1 cellular context compared by ENCODE assay signal in genomic region chr11:107565955-107566501, GRCh38.
TF ChIP-seq lines count a peak whose summit lies in the region.
"Not testable (repeated sequence)": the region's sequence is repeated elsewhere in the genome, so short reads cannot be mapped to it uniquely, and the experiment has no call there.

No MANE protein-coding gene starts in this region.

TF ChIP-seq in K562, 482 proteins besides CTCF, POLR2A, EP300 and RAD21:
- TF ChIP-seq SMARCA4 (IDR thresholded peaks at IDR 0.05) (peak; percentile 99), MAFF (IDR thresholded peaks at IDR 0.05; ENCODE audit: low read length) (0 out of 2 replicates have a peak, but pooled peaks have one; percentile 7), DPF2 (IDR thresholded peaks at IDR 0.05) (peak; percentile 99), MBD2 (IDR thresholded peaks at IDR 0.05; ENCODE audit: borderline replicate concordance, low read depth) (peak; percentile 16; the same call in 1 of the 2 replicates), MTA3 (IDR thresholded peaks at IDR 0.05; ENCODE audit: borderline replicate concordance) (peak; percentile 23; the same call in 1 of the 2 replicates), PRDM10 (IDR thresholded peaks at IDR 0.05; ENCODE audit: partially characterized antibody) (peak; percentile 46), JUNB (CRISPR knock-in tag; conservative IDR thresholded peaks at IDR 0.05) (0 out of 2 replicates have a peak, but pooled peaks have one; percentile 39), FOXM1 (IDR thresholded peaks at IDR 0.05; ENCODE audit: low read depth) (peak; percentile 44; the same call in 1 of the 2 replicates), L3MBTL2 (IDR thresholded peaks at IDR 0.05) (peak; percentile 9; the same call in 1 of the 2 replicates), JUND (IDR thresholded peaks at IDR 0.05; ENCODE audit: borderline replicate concordance, low read depth, low read length) (peak; percentile 93), JUND (tag; IDR thresholded peaks at IDR 0.05; ENCODE audit: borderline replicate concordance, low read depth, low read length) (peak; percentile 93; the same call in 2 of the 3 replicates), KDM1A (IDR thresholded peaks at IDR 0.05) (peak; percentile 70 to 83), CBFA2T3 (IDR thresholded peaks at IDR 0.05) (peak; percentile 89), RCOR1 (IDR thresholded peaks at IDR 0.05; ENCODE audit: borderline replicate concordance in 1 of 2, low read depth in 2 of 2, low read length in 2 of 2) (peak in 1 of 2 experiments; percentile 46; a peak in 1 of 4 replicates), ZEB2 (IDR thresholded peaks at IDR 0.05) (0 out of 2 replicates have a peak, but pooled peaks have one; percentile 25), KLF16 (IDR thresholded peaks at IDR 0.05) (peak; percentile 16; the same call in 1 of the 2 replicates), TCF3 (CRISPR knock-in tag; IDR thresholded peaks at IDR 0.05) (peak; percentile 87), ZNF644 (tag; IDR thresholded peaks at IDR 0.05; ENCODE audit: low read depth) (peak; percentile 19; the same call in 1 of the 2 replicates), SOX6 (IDR thresholded peaks at IDR 0.05) (peak; percentile 81), POU5F1 (IDR thresholded peaks at IDR 0.05; ENCODE audit: borderline replicate concordance, low read depth, low read length, partially characterized antibody) (peak; percentile 1), NFE2 (IDR thresholded peaks at IDR 0.05; ENCODE audit: low read depth) (peak; percentile 75), PKNOX1 (IDR thresholded peaks at IDR 0.05) (0 out of 2 replicates have a peak, but pooled peaks have one; percentile 10), CREB1 (IDR thresholded peaks at IDR 0.05) (0 out of 2 replicates have a peak, but pooled peaks have one; percentile 29), EHMT2 (IDR thresholded peaks at IDR 0.05) (0 out of 2 replicates have a peak, but pooled peaks have one; percentile 34), SMARCC2 (IDR thresholded peaks at IDR 0.05; ENCODE audit: low read depth) (peak; percentile 94), JUN (IDR thresholded peaks at IDR 0.05; ENCODE audit: borderline replicate concordance, low read depth, low read length) (peak; percentile 71; the same call in 1 of the 2 replicates), HDAC2 (IDR thresholded peaks at IDR 0.05) (peak; percentile 9; the same call in 1 of the 2 replicates), CBFA2T2 (conservative IDR thresholded peaks at IDR 0.05) (peak; percentile 77), LEF1 (IDR thresholded peaks at IDR 0.05) (peak; percentile 86), GATA2 (CRISPR knock-in tag; IDR thresholded peaks at IDR 0.05) (peak; percentile 61), CCNT2 (IDR thresholded peaks at IDR 0.05; ENCODE audit: borderline replicate concordance, extremely low read depth, insufficient read length, low read depth, low read length) (peak; percentile 42), ZNF263 (CRISPR knock-in tag; IDR thresholded peaks at IDR 0.05; ENCODE audit: borderline replicate concordance) (peak; percentile 89), ZBTB7A (IDR thresholded peaks at IDR 0.05; ENCODE audit: borderline replicate concordance, control insufficient read depth, low read depth, low read length) (peak; percentile 58), ZNF197 (CRISPR knock-in tag; IDR thresholded peaks at IDR 0.05; ENCODE audit: low read depth) (0 out of 2 replicates have a peak, but pooled peaks have one; percentile 27), C11orf30 (IDR thresholded peaks at IDR 0.05; ENCODE audit: low read depth) (peak; percentile 42; the same call in 1 of the 2 replicates), NCOA2 (IDR thresholded peaks at IDR 0.05; ENCODE audit: partially characterized antibody in 2 of 2) (peak in 1 of 2 experiments; percentile 41), NCOR1 (IDR thresholded peaks at IDR 0.05) (peak; percentile 73), SMARCE1 (IDR thresholded peaks at IDR 0.05) (peak; percentile 99), TRIM24 (IDR thresholded peaks at IDR 0.05) (peak; percentile 41 to 52; a peak in 2 of 4 replicates), MEIS2 (IDR thresholded peaks at IDR 0.05; ENCODE audit: partially characterized antibody) (peak; percentile 40), ATF3 (IDR thresholded peaks at IDR 0.05) (peak; percentile 95), ARID1B (IDR thresholded peaks at IDR 0.05) (peak; percentile 98), FOSL1 (tag; conservative IDR thresholded peaks at IDR 0.05) (peak; percentile 98), MAFG (tag; conservative IDR thresholded peaks at IDR 0.05) (peak; percentile 72), TEAD4 (IDR thresholded peaks at IDR 0.05; ENCODE audit: low read length) (peak; percentile 75), TAL1 (IDR thresholded peaks at IDR 0.05) (peak; percentile 81), ZNF316 (IDR thresholded peaks at IDR 0.05) (0 out of 2 replicates have a peak, but pooled peaks have one; percentile 42), MTA2 (IDR thresholded peaks at IDR 0.05; ENCODE audit: low read depth) (peak; percentile 83), MYNN (IDR thresholded peaks at IDR 0.05) (0 out of 2 replicates have a peak, but pooled peaks have one; percentile 18), ESRRA (IDR thresholded peaks at IDR 0.05; ENCODE audit: borderline replicate concordance, low read depth) (peak; percentile 8; the same call in 1 of the 2 replicates), NFIC (IDR thresholded peaks at IDR 0.05) (peak; percentile 37; the same call in 1 of the 2 replicates), MAFK (IDR thresholded peaks at IDR 0.05; ENCODE audit: low read length) (peak; percentile 2; the same call in 1 of the 2 replicates), CTBP1 (IDR thresholded peaks at IDR 0.05; ENCODE audit: borderline replicate concordance) (peak; percentile 72)
- not testable (repeated sequence) for TF ChIP-seq FOXM1 (CRISPR knock-in tag; IDR thresholded peaks at IDR 0.05; ENCODE audit: low read depth); CREB1 (CRISPR knock-in tag; IDR thresholded peaks at IDR 0.05); JUN (CRISPR knock-in tag; IDR thresholded peaks at IDR 0.05; ENCODE audit: borderline replicate concordance); ATF3 (CRISPR knock-in tag; conservative IDR thresholded peaks at IDR 0.05); TEAD4 (CRISPR knock-in tag; IDR thresholded peaks at IDR 0.05; ENCODE audit: borderline replicate concordance); MYNN (CRISPR knock-in tag; IDR thresholded peaks at IDR 0.05)
